In the genomic region with DNA sequence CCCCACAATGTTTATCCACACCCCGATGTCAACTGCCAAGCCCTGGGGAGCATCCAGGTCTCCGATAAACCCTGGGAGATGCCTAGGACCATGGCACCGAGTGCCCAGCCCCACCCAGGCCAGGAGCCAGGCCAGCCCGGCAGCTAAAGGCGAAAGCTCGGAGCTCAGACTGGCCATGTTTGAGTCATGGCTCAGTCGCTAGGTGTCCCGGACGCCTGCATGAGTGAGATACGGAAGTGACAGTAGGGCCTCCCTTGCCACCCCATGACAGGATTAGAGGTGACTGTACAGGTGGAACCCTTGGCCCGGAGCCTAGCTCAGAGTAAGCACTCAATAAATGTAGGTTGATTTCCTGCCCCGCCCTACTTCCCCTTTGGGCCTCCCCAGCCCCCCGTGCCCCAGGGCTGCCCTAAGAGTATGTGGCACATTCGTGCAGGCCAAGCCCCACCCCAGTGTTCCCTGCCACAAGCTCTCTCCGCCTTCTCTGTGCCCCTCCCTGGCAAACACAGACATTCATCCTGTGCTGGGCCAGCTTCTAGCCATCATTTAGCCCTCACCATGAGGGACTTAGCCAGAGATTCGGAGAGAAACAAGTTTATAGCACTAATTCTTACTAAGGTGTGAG, we compare ENCODE assay signal across 8 cellular contexts. TPM values are rescaled to one million over a fixed set of nuclear protein-coding genes. Genes with fewer than 3 reads are reported as not detected.
DNase-seq lines count a peak whose midpoint lies in the region; TF ChIP-seq lines count a peak whose summit lies in the region.

No MANE protein-coding gene starts in this region.

- H3K27ac ChIP-seq in esophagus squamous epithelium: peak overlapping the region; percentile 88 to 99 (median 98)

- TF ChIP-seq POLR2A in esophagus squamous epithelium (IDR thresholded peaks at IDR 0.05): peak in 1 of 4 donors; percentile 65

- H3K9me3 Mint-ChIP-seq in nephron progenitor cell: no peaks in the 10 kb centered on the region

- H3K4me1 Mint-ChIP-seq in nephron progenitor cell: peaks cover 32% of the 10 kb centered on the region

- 0 out of 2 replicates have a peak, but pooled peaks have one; percentile 8 for TF ChIP-seq CTCF in GM12875 (IDR thresholded peaks at IDR 0.05; ENCODE audit: borderline replicate concordance, insufficient read depth, low read depth, low read length)
- peak in 1 of 6 experiments; percentile 12 for TF ChIP-seq CTCF in esophagus squamous epithelium (IDR thresholded peaks at IDR 0.05)
- no peak for TF ChIP-seq CTCF in nephron progenitor cell (IDR thresholded peaks at IDR 0.05)

- H3K9me3 ChIP-seq in MG63: no peaks in the 10 kb centered on the region
- H3K9me3 ChIP-seq in esophagus squamous epithelium: no peaks in the 10 kb centered on the region

- H3K36me3 Mint-ChIP-seq in nephron progenitor cell (ENCODE audit: low read depth): no peaks in the 10 kb centered on the region

- H3K4me1 ChIP-seq in esophagus squamous epithelium: peaks cover 19 to 91% (median 43%) of the 10 kb centered on the region in 3 donors

- peaks cover 64% of the 10 kb centered on the region for H3K36me3 ChIP-seq in MG63
- peaks cover 0 to 27% (median 0%) of the 10 kb centered on the region in 3 donors for H3K36me3 ChIP-seq in esophagus squamous epithelium

- 9 to 12% methylated on average over 9 of the region's 16 CpGs for WGBS in esophagus squamous epithelium, 2 donors

- no peak overlapping the region for H3K4me3 ChIP-seq in GM12875 (ENCODE audit: low read depth, low read length)
- H3K4me3 ChIP-seq in MG63: peak overlapping the region; percentile 97
- peak overlapping the region; percentile 72 to 95 (median 74) for H3K4me3 ChIP-seq in esophagus squamous epithelium

- H3K27ac Mint-ChIP-seq in nephron progenitor cell: no peak overlapping the region

- peak; percentile 91 for DNase-seq in MG63
- DNase-seq in activated CD8-positive, alpha-beta memory T cell treated with anti-CD3 and anti-CD28 coated beads, Interleukin-2, amount 50 U/mL, for 24 hours (ENCODE audit: extremely low read depth): peak; percentile 52
- DNase-seq in esophagus squamous epithelium (lab: John Stamatoyannopoulos, UW): peak; percentile 79
- peak; percentile 75 to 81 for DNase-seq in stimulated activated CD4-positive, alpha-beta T cell treated with anti-CD3 and anti-CD28 coated beads, Interleukin-15, amount 100 ng/mL, for 48 hours (ENCODE audit: low read depth in 2 of 2)
- DNase-seq in NCI-H345 treated with DMSO at 0.1 percent for 48 hours (lab: John Stamatoyannopoulos, UW; ENCODE audit: unreplicated experiment): no peak
- no peak for DNase-seq in OCI-M2 (lab: John Stamatoyannopoulos, UW; ENCODE audit: unreplicated experiment)
- no peak for DNase-seq in nephron progenitor cell

- H3K27me3 ChIP-seq in MG63 (no peaks in the 10 kb centered on the region), esophagus squamous epithelium (no peaks in the 10 kb centered on the region)

- intact Hi-C loops in esophagus squamous epithelium (cut with DNase I): no loop called here

- no peak overlapping the region for H3K4me3 Mint-ChIP-seq in nephron progenitor cell

- no peaks in the 10 kb centered on the region for H3K27me3 Mint-ChIP-seq in nephron progenitor cell (ENCODE audit: low read depth, poor library complexity)

RNA-seq across cellular contexts. Expression of a gene that starts 5.8 kb away (rescaled TPM):
- 1,104 and 1,574 TPM in 2 replicates for total RNA-seq in MG63 (2014; rRNA removed; shearing (Covaris generic); ENCODE audit: low replicate concordance)
- total RNA-seq in esophagus squamous epithelium: 100 to 1,000 TPM; 307 to 577 (median 369) TPM

RNA-seq across cellular contexts. Expression of a gene that starts 41.2 kb away (rescaled TPM):
- total RNA-seq in MG63 (2014; rRNA removed; shearing (Covaris generic); ENCODE audit: low replicate concordance): 134 and 149 TPM in 2 replicates
- total RNA-seq in esophagus squamous epithelium: 10 to 100 TPM; 39.5 to 70.9 (median 46.4) TPM

Comparison
In these comparisons a context has a peak if more than half of its experiments do, and no peak if none do; other contexts are left out.
1. DNase-seq: peak in MG63 (single experiment), activated CD8-positive, alpha-beta memory T cell treated with anti-CD3 and anti-CD28 coated beads, Interleukin-2, amount 50 U/mL, for 24 hours (single experiment), esophagus squamous epithelium (single experiment) and stimulated activated CD4-positive, alpha-beta T cell treated with anti-CD3 and anti-CD28 coated beads, Interleukin-15, amount 100 ng/mL, for 48 hours (2 of 2); none in NCI-H345 treated with DMSO at 0.1 percent for 48 hours (single experiment), OCI-M2 (single experiment) and nephron progenitor cell (single experiment).